Comparison of ENCODE assay signal across 1 cellular context in genomic region chr15:64387562-64388168, GRCh38.
A peak's percentile ranks its signal among the peaks of the same experiment; 100 is the strongest.
TF ChIP-seq lines count a peak whose summit lies in the region.

Gene TRIP4 (plus strand): TSS chr15:64387836. CDS start chr15:64387864, 28 bp downstream.

TF ChIP-seq in HepG2, 621 proteins besides CTCF, POLR2A, EP300 and RAD21 (continued from another document and continues in another):
- TF ChIP-seq, protein P1, sequence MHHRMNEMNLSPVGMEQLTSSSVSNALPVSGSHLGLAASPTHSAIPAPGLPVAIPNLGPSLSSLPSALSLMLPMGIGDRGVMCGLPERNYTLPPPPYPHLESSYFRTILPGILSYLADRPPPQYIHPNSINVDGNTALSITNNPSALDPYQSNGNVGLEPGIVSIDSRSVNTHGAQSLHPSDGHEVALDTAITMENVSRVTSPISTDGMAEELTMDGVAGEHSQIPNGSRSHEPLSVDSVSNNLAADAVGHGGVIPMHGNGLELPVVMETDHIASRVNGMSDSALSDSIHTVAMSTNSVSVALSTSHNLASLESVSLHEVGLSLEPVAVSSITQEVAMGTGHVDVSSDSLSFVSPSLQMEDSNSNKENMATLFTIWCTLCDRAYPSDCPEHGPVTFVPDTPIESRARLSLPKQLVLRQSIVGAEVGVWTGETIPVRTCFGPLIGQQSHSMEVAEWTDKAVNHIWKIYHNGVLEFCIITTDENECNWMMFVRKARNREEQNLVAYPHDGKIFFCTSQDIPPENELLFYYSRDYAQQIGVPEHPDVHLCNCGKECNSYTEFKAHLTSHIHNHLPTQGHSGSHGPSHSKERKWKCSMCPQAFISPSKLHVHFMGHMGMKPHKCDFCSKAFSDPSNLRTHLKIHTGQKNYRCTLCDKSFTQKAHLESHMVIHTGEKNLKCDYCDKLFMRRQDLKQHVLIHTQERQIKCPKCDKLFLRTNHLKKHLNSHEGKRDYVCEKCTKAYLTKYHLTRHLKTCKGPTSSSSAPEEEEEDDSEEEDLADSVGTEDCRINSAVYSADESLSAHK (CRISPR knock-in tag; IDR thresholded peaks at IDR 0.05; ENCODE audit: borderline replicate concordance), result no peak
- TF ChIP-seq ZNF563 (CRISPR knock-in tag; IDR thresholded peaks at IDR 0.05) (peak; percentile 73; the same call in 1 of the 2 replicates), CEBPZ (IDR thresholded peaks at IDR 0.05; ENCODE audit: low read length) (no peak), BRF2 (CRISPR knock-in tag; IDR thresholded peaks at IDR 0.05) (no peak), SIX1 (CRISPR knock-in tag; IDR thresholded peaks at IDR 0.05; ENCODE audit: borderline replicate concordance) (no peak; the same call in 1 of the 2 replicates), ZNF101 (CRISPR knock-in tag; IDR thresholded peaks at IDR 0.05; ENCODE audit: borderline replicate concordance, low read depth) (no peak), U2AF2 (IDR thresholded peaks at IDR 0.05; ENCODE audit: low read depth, low read length) (no peak; the same call in 1 of the 2 replicates), ZNF24 (IDR thresholded peaks at IDR 0.05) (peak; percentile 47; the same call in 1 of the 2 replicates), TEAD2 (CRISPR knock-in tag; IDR thresholded peaks at IDR 0.05) (peak; percentile 91; the same call in 1 of the 2 replicates), ZNF510 (CRISPR knock-in tag; IDR thresholded peaks at IDR 0.05; ENCODE audit: low read depth) (peak; percentile 73; the same call in 1 of the 2 replicates), MYC (CRISPR knock-in tag; IDR thresholded peaks at IDR 0.05; ENCODE audit: borderline replicate concordance) (peak; percentile 95), HOXA9 (CRISPR knock-in tag; IDR thresholded peaks at IDR 0.05; ENCODE audit: borderline replicate concordance) (peak; percentile 69; the same call in 1 of the 2 replicates), KLF13 (CRISPR knock-in tag; IDR thresholded peaks at IDR 0.05) (no peak), ZBTB25 (CRISPR knock-in tag; IDR thresholded peaks at IDR 0.05) (peak; percentile 96), ZNF260 (CRISPR knock-in tag; IDR thresholded peaks at IDR 0.05; ENCODE audit: borderline replicate concordance, low read depth) (no peak), NR2F2 (IDR thresholded peaks at IDR 0.05; ENCODE audit: borderline replicate concordance, low read depth) (peak; percentile 63; the same call in 1 of the 2 replicates), FOXA1 (IDR thresholded peaks at IDR 0.05) (no peak), FOXA1 (CRISPR knock-in tag; IDR thresholded peaks at IDR 0.05) (peak; percentile 81), ZNF10 (CRISPR knock-in tag; IDR thresholded peaks at IDR 0.05; ENCODE audit: borderline replicate concordance, low read depth) (no peak), STAT5B (CRISPR knock-in tag; IDR thresholded peaks at IDR 0.05) (peak; percentile 98), EEA1 (CRISPR knock-in tag; IDR thresholded peaks at IDR 0.05; ENCODE audit: borderline replicate concordance) (peak; percentile 75; the same call in 1 of the 2 replicates), ZBTB14 (CRISPR knock-in tag; IDR thresholded peaks at IDR 0.05) (peak; percentile 62), DDIT3 (CRISPR knock-in tag; IDR thresholded peaks at IDR 0.05) (peak; percentile 77; the same call in 1 of the 2 replicates), NFKB2 (CRISPR knock-in tag; IDR thresholded peaks at IDR 0.05; ENCODE audit: borderline replicate concordance) (peak; percentile 97; the same call in 1 of the 2 replicates), SSRP1 (CRISPR knock-in tag; IDR thresholded peaks at IDR 0.05) (peak; percentile 92), PHB2 (IDR thresholded peaks at IDR 0.05; ENCODE audit: partially characterized antibody) (no peak), PPARG (CRISPR knock-in tag; conservative IDR thresholded peaks at IDR 0.05) (peak; percentile 32; the same call in 1 of the 2 replicates), ZNF207 (IDR thresholded peaks at IDR 0.05; ENCODE audit: borderline replicate concordance) (no peak), ZNF790 (CRISPR knock-in tag; IDR thresholded peaks at IDR 0.05; ENCODE audit: borderline replicate concordance) (peak; percentile 93), IRX3 (CRISPR knock-in tag; IDR thresholded peaks at IDR 0.05; ENCODE audit: borderline replicate concordance, low read depth) (no peak), ATF7 (IDR thresholded peaks at IDR 0.05) (no peak), ATF7 (CRISPR knock-in tag; IDR thresholded peaks at IDR 0.05) (peak; percentile 80; the same call in 1 of the 2 replicates), SIX4 (CRISPR knock-in tag; IDR thresholded peaks at IDR 0.05) (peak; percentile 69; the same call in 1 of the 2 replicates), ZNF230 (CRISPR knock-in tag; IDR thresholded peaks at IDR 0.05) (peak; percentile 92), RFX5 (IDR thresholded peaks at IDR 0.05; ENCODE audit: low read depth, low read length) (peak; percentile 64; the same call in 1 of the 2 replicates), RARG (CRISPR knock-in tag; IDR thresholded peaks at IDR 0.05; ENCODE audit: low read depth) (no peak; the same call in 1 of the 2 replicates), RFXANK (CRISPR knock-in tag; IDR thresholded peaks at IDR 0.05) (peak; percentile 87; the same call in 1 of the 2 replicates), ELF3 (CRISPR knock-in tag; IDR thresholded peaks at IDR 0.05) (peak; percentile 100), ZNF749 (CRISPR knock-in tag; IDR thresholded peaks at IDR 0.05; ENCODE audit: borderline replicate concordance) (peak; percentile 88; the same call in 1 of the 2 replicates), ZNF724P (CRISPR knock-in tag; IDR thresholded peaks at IDR 0.05; ENCODE audit: borderline replicate concordance) (peak; percentile 86; the same call in 1 of the 2 replicates), ZSCAN25 (CRISPR knock-in tag; IDR thresholded peaks at IDR 0.05) (peak; percentile 59), ZNF34 (CRISPR knock-in tag; IDR thresholded peaks at IDR 0.05; ENCODE audit: borderline replicate concordance) (peak; percentile 98), MED1 (CRISPR knock-in tag; IDR thresholded peaks at IDR 0.05) (peak; percentile 95), FLYWCH1 (CRISPR knock-in tag; IDR thresholded peaks at IDR 0.05) (0 out of 2 replicates have a peak, but pooled peaks have one; percentile 54), NKX3-1 (CRISPR knock-in tag; IDR thresholded peaks at IDR 0.05) (peak; percentile 94), ZBTB2 (CRISPR knock-in tag; IDR thresholded peaks at IDR 0.05; ENCODE audit: low read depth) (peak; percentile 89), ZNF572 (CRISPR knock-in tag; IDR thresholded peaks at IDR 0.05) (peak; percentile 86; the same call in 1 of the 2 replicates), ZNF343 (CRISPR knock-in tag; IDR thresholded peaks at IDR 0.05) (0 out of 2 replicates have a peak, but pooled peaks have one; percentile 35), MAFG (CRISPR knock-in tag; IDR thresholded peaks at IDR 0.05) (no peak), TOE1 (CRISPR knock-in tag; IDR thresholded peaks at IDR 0.05) (no peak), MTA1 (CRISPR knock-in tag; IDR thresholded peaks at IDR 0.05; ENCODE audit: borderline replicate concordance) (peak; percentile 97), SOX13 (IDR thresholded peaks at IDR 0.05) (0 out of 2 replicates have a peak, but pooled peaks have one; percentile 36), SOX13 (CRISPR knock-in tag; conservative IDR thresholded peaks at IDR 0.05 in 1 of 2, IDR thresholded peaks at IDR 0.05 in 1 of 2) (peak in 1 of 2 experiments; percentile 74; a peak in 2 of 4 replicates), SPEN (CRISPR knock-in tag; IDR thresholded peaks at IDR 0.05; ENCODE audit: low read depth) (peak; percentile 98)
- TF ChIP-seq, protein P2, sequence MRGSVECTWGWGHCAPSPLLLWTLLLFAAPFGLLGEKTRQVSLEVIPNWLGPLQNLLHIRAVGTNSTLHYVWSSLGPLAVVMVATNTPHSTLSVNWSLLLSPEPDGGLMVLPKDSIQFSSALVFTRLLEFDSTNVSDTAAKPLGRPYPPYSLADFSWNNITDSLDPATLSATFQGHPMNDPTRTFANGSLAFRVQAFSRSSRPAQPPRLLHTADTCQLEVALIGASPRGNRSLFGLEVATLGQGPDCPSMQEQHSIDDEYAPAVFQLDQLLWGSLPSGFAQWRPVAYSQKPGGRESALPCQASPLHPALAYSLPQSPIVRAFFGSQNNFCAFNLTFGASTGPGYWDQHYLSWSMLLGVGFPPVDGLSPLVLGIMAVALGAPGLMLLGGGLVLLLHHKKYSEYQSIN (CRISPR knock-in tag; IDR thresholded peaks at IDR 0.05; ENCODE audit: borderline replicate concordance), result no peak
- TF ChIP-seq, protein P3, sequence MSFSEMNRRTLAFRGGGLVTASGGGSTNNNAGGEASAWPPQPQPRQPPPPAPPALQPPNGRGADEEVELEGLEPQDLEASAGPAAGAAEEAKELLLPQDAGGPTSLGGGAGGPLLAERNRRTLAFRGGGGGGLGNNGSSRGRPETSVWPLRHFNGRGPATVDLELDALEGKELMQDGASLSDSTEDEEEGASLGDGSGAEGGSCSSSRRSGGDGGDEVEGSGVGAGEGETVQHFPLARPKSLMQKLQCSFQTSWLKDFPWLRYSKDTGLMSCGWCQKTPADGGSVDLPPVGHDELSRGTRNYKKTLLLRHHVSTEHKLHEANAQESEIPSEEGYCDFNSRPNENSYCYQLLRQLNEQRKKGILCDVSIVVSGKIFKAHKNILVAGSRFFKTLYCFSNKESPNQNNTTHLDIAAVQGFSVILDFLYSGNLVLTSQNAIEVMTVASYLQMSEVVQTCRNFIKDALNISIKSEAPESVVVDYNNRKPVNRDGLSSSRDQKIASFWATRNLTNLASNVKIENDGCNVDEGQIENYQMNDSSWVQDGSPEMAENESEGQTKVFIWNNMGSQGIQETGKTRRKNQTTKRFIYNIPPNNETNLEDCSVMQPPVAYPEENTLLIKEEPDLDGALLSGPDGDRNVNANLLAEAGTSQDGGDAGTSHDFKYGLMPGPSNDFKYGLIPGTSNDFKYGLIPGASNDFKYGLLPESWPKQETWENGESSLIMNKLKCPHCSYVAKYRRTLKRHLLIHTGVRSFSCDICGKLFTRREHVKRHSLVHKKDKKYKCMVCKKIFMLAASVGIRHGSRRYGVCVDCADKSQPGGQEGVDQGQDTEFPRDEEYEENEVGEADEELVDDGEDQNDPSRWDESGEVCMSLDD (CRISPR knock-in tag; IDR thresholded peaks at IDR 0.05; ENCODE audit: borderline replicate concordance), result peak; percentile 70; the same call in 1 of the 2 replicates
